8 cellular contexts compared by ENCODE assay signal in genomic region chr12:50187084-50187900, GRCh38. TPM values are rescaled to one million over a fixed set of nuclear protein-coding genes. Genes with fewer than 3 reads are reported as not detected.
DNase-seq lines count a peak whose midpoint lies in the region; ATAC-seq lines count a peak whose summit lies in the region.

No MANE protein-coding gene starts in this region.

- peak overlapping the region; percentile 41 for H4K91ac ChIP-seq in trophoblast cell (ENCODE audit: low read depth, low read length)

- H3K4me3 ChIP-seq in trophoblast cell (ENCODE audit: low read depth, low read length) = no peak overlapping the region

- ATAC-seq in GM18519 (IDR thresholded peaks at IDR 0.05; ENCODE audit: low FRiP score, unreplicated experiment) = peak; percentile 43
- ATAC-seq in HG03045 (IDR thresholded peaks at IDR 0.05; ENCODE audit: unreplicated experiment) = peak; percentile 52
- ATAC-seq in activated naive CD8-positive, alpha-beta T cell treated with anti-CD3 and anti-CD28 coated beads, Interleukin-2, amount 10 ng/mL, durations not matched to agents 7 days and 5 days (ENCODE audit: low read depth) = peak; percentile 40
- no peak for ATAC-seq in left lobe of liver

- POLR2A ChIA-PET in activated naive CD8-positive, alpha-beta T cell treated with anti-CD3 and anti-CD28 coated beads, Interleukin-2, amount 10 ng/mL, durations not matched to agents 7 days and 5 days (lab: Charles Lee) = interaction anchor here (1.5 kb wide), 2 partner anchors 20 to 76 kb away, joined by 3 read pairs; partner anchors contain the start of genes CERS5 and COX14

- no peaks in the 10 kb centered on the region for H3K27me3 Mint-ChIP-seq in activated naive CD8-positive, alpha-beta T cell treated with anti-CD3 and anti-CD28 coated beads, Interleukin-2, amount 10 ng/mL, durations not matched to agents 7 days and 5 days

- peaks cover 33% of the 10 kb centered on the region for H3K4me1 Mint-ChIP-seq in activated naive CD8-positive, alpha-beta T cell treated with anti-CD3 and anti-CD28 coated beads, Interleukin-2, amount 10 ng/mL, durations not matched to agents 7 days and 5 days

- peak overlapping the region; percentile 10 for H2BK120ac ChIP-seq in trophoblast cell (ENCODE audit: insufficient read depth, low read length, poor library complexity)

- no peaks in the 10 kb centered on the region for H3K36me3 Mint-ChIP-seq in activated naive CD8-positive, alpha-beta T cell treated with anti-CD3 and anti-CD28 coated beads, Interleukin-2, amount 10 ng/mL, durations not matched to agents 7 days and 5 days

- H2BK12ac ChIP-seq in trophoblast cell (ENCODE audit: low read length) = peak overlapping the region; percentile 33

- peak overlapping the region; percentile 19 for H4K12ac ChIP-seq in trophoblast cell (ENCODE audit: low read depth, low read length)

- H3K9me3 Mint-ChIP-seq in activated naive CD8-positive, alpha-beta T cell treated with anti-CD3 and anti-CD28 coated beads, Interleukin-2, amount 10 ng/mL, durations not matched to agents 7 days and 5 days = no peaks in the 10 kb centered on the region

- H3K14ac ChIP-seq in trophoblast cell (ENCODE audit: low read length) = no peak overlapping the region

- peak overlapping the region; percentile 50 for H3K4ac ChIP-seq in trophoblast cell (ENCODE audit: low read depth, low read length)

- H2AK5ac ChIP-seq in trophoblast cell (ENCODE audit: low read length) = peak overlapping the region; percentile 15

- H3K4me1 ChIP-seq in trophoblast cell (ENCODE audit: control insufficient read depth in 1 of 2, insufficient read depth in 2 of 2, low read length in 2 of 2) = peaks cover 8 to 13% of the 10 kb centered on the region in 2 experiments

- H3K18ac ChIP-seq in trophoblast cell (ENCODE audit: low read length) = peak overlapping the region; percentile 77

- WGBS in trophoblast cell (ENCODE audit: extremely low coverage, insufficient coverage, insufficient read length) = no CpG with 5 or more reads among the region's 7 CpGs

- no peak overlapping the region for H4K8ac ChIP-seq in trophoblast cell (ENCODE audit: low read depth, low read length)

- H3K9me3 ChIP-seq in trophoblast cell (ENCODE audit: insufficient read depth, low read depth, low read length) = no peaks in the 10 kb centered on the region

- no peaks in the 10 kb centered on the region for H3K27me3 ChIP-seq in trophoblast cell (ENCODE audit: insufficient read depth, low read length)

- H3K79me2 ChIP-seq in trophoblast cell (ENCODE audit: control insufficient read depth, insufficient read depth, low read length, poor library complexity) = peaks cover 5% of the 10 kb centered on the region

- peak overlapping the region; percentile 16 for H3K27ac ChIP-seq in trophoblast cell (ENCODE audit: low read depth, low read length)

- peak overlapping the region; percentile 13 for H2BK5ac ChIP-seq in trophoblast cell (ENCODE audit: low read depth, low read length, poor library complexity)

- no peak overlapping the region for H3K4me2 ChIP-seq in trophoblast cell (ENCODE audit: low read length)

- no peak overlapping the region for H2AFZ ChIP-seq in trophoblast cell (ENCODE audit: insufficient read depth, low read length, poor library complexity)

- peak overlapping the region; percentile 66 for H3K27ac Mint-ChIP-seq in activated naive CD8-positive, alpha-beta T cell treated with anti-CD3 and anti-CD28 coated beads, Interleukin-2, amount 10 ng/mL, durations not matched to agents 7 days and 5 days

- H3K79me1 ChIP-seq in trophoblast cell (ENCODE audit: low read length) = peaks cover 5% of the 10 kb centered on the region

- no peak overlapping the region for H3K23ac ChIP-seq in trophoblast cell (ENCODE audit: low read length)

- peak overlapping the region; percentile 11 for H3K4me3 Mint-ChIP-seq in activated naive CD8-positive, alpha-beta T cell treated with anti-CD3 and anti-CD28 coated beads, Interleukin-2, amount 10 ng/mL, durations not matched to agents 7 days and 5 days

- no peak for DNase-seq in activated naive CD8-positive, alpha-beta T cell treated with anti-CD3 and anti-CD28 coated beads, Interleukin-2, amount 10 ng/mL, durations not matched to agents 7 days and 5 days
- DNase-seq in trophoblast cell = peak; percentile 76 to 95
- DNase-seq in left lobe of liver (ENCODE audit: low spot score) = no peak
- DNase-seq in MV-4-11 (lab: John Stamatoyannopoulos, UW) = no peak
- no peak for DNase-seq in epidermal melanocyte (ENCODE audit: insufficient read length, low spot score)
- no peak for DNase-seq in NCI-H82 treated with DMSO at 0.1 percent for 48 hours (lab: John Stamatoyannopoulos, UW; ENCODE audit: unreplicated experiment)

- H3K36me3 ChIP-seq in trophoblast cell (ENCODE audit: control insufficient read depth in 1 of 2, insufficient read depth in 2 of 2, low read length in 2 of 2) = peaks cover 33 to 52% of the 10 kb centered on the region in 2 experiments

- H3K9ac ChIP-seq in trophoblast cell (ENCODE audit: low read length) = no peak overlapping the region

RNA-seq across cellular contexts. Expression of gene CERS5, which starts 20.1 kb away (rescaled TPM):
- 10 to 100 TPM; 47.1 to 53.0 TPM for total RNA-seq in activated naive CD8-positive, alpha-beta T cell treated with anti-CD3 and anti-CD28 coated beads, Interleukin-2, amount 10 ng/mL, durations not matched to agents 7 days and 5 days
- polyA plus RNA-seq in trophoblast cell (2013) = 35.0 and 37.2 TPM in 2 replicates
- total RNA-seq in left lobe of liver = 6.5 TPM

Comparison
In these comparisons a context has a peak if more than half of its experiments do, and no peak if none do; other contexts are left out.
1. DNase-seq: peak in trophoblast cell (2 of 2); none in activated naive CD8-positive, alpha-beta T cell treated with anti-CD3 and anti-CD28 coated beads, Interleukin-2, amount 10 ng/mL, durations not matched to agents 7 days and 5 days (single experiment), left lobe of liver (single experiment), MV-4-11 (single experiment), epidermal melanocyte (single experiment) and NCI-H82 treated with DMSO at 0.1 percent for 48 hours (single experiment).